In genomic region chr3:162278834-162279233, GRCh38 we compare ENCODE assay signal across 28 cellular contexts.
"Had no signal": no experiment of that assay in that cellular context is flagged by ENCODE, and none has a peak within 500 bp of the region (broad histone marks: within the 10 kb centered on the region; RNA-seq: fewer than 3 reads in every experiment).

No MANE protein-coding gene starts in this region.

- DNase-seq: colonic mucosa; cortex of kidney; dermis blood vessel endothelial cell; dorsolateral prefrontal cortex; effector CD4-positive, alpha-beta T cell; effector CD8-positive, alpha-beta T cell; effector memory CD4-positive, alpha-beta T cell; effector memory CD8-positive, alpha-beta T cell; endodermal cell; erythroblast; esophagus squamous epithelium; foreskin fibroblast; foreskin keratinocyte; foreskin melanocyte; gastrocnemius medialis; glutamatergic neuron; head of caudate nucleus; heart left ventricle; heart right ventricle had no signal

- FAIRE-seq: colon, endometrium, endothelial cell of umbilical vein, frontal cortex had no signal

- H3K27ac ChIP-seq: colonic mucosa, coronary artery, dorsolateral prefrontal cortex, epithelial cell of prostate, esophagus muscularis mucosa, esophagus squamous epithelium, foreskin keratinocyte, gastrocnemius medialis, gastroesophageal sphincter, heart left ventricle, heart right ventricle had no signal

- H3K27me3 ChIP-seq: colonic mucosa, dorsolateral prefrontal cortex, esophagus muscularis mucosa, esophagus squamous epithelium, foreskin keratinocyte, gastrocnemius medialis, gastroesophageal sphincter, heart left ventricle, heart right ventricle had no signal

- H3K9me3 ChIP-seq: colonic mucosa, esophagus squamous epithelium, gastrocnemius medialis had no signal

- H3K36me3 ChIP-seq: colonic mucosa, esophagus muscularis mucosa, esophagus squamous epithelium, gastrocnemius medialis, gastroesophageal sphincter, heart left ventricle, heart right ventricle had no signal

- ATAC-seq: effector memory CD8-positive, alpha-beta T cell; esophagus mucosa; foreskin keratinocyte; gastrocnemius medialis; gastroesophageal sphincter; heart left ventricle; heart right ventricle had no signal

- H3K4me1 ChIP-seq: colonic mucosa, esophagus muscularis mucosa, esophagus squamous epithelium, foreskin keratinocyte, gastrocnemius medialis, gastroesophageal sphincter, heart left ventricle, heart right ventricle had no signal

- H3K4me3 ChIP-seq: colonic mucosa, coronary artery, dorsolateral prefrontal cortex, esophagus muscularis mucosa, esophagus squamous epithelium, gastrocnemius medialis, gastroesophageal sphincter, heart left ventricle, heart right ventricle had no signal
